ENCODE assay signal across 1 cellular context in genomic region chr12:95974358-95974757, GRCh38.
TF ChIP-seq lines count a peak whose summit lies in the region.

No MANE protein-coding gene starts in this region.

TF ChIP-seq in HepG2, 621 proteins besides CTCF, POLR2A, EP300 and RAD21 (continued from another document and continues in another):
- TF ChIP-seq MNT (IDR thresholded peaks at IDR 0.05) (no peak), ZSCAN29 (CRISPR knock-in tag; conservative IDR thresholded peaks at IDR 0.05) (no peak), ESRRA (CRISPR knock-in tag; IDR thresholded peaks at IDR 0.05; ENCODE audit: low read depth) (peak; percentile 77; the same call in 1 of the 2 replicates), ZNF563 (CRISPR knock-in tag; IDR thresholded peaks at IDR 0.05) (no peak), ZNF234 (CRISPR knock-in tag; conservative IDR thresholded peaks at IDR 0.05) (no peak), ZNF839 (CRISPR knock-in tag; IDR thresholded peaks at IDR 0.05; ENCODE audit: borderline replicate concordance) (no peak), ZNF205 (CRISPR knock-in tag; IDR thresholded peaks at IDR 0.05) (peak; percentile 81), ZNF432 (CRISPR knock-in tag; IDR thresholded peaks at IDR 0.05; ENCODE audit: borderline replicate concordance) (no peak), ZNF704 (CRISPR knock-in tag; IDR thresholded peaks at IDR 0.05; ENCODE audit: borderline replicate concordance) (no peak), ZNF354B (CRISPR knock-in tag; IDR thresholded peaks at IDR 0.05) (no peak), RBAK (CRISPR knock-in tag; IDR thresholded peaks at IDR 0.05) (no peak), ZNF780A (CRISPR knock-in tag; IDR thresholded peaks at IDR 0.05) (no peak), ATAD3A (CRISPR knock-in tag; IDR thresholded peaks at IDR 0.05) (no peak), ZMYM3 (CRISPR knock-in tag; IDR thresholded peaks at IDR 0.05) (no peak; the same call in 1 of the 2 replicates), EEA1 (CRISPR knock-in tag; IDR thresholded peaks at IDR 0.05; ENCODE audit: borderline replicate concordance) (no peak), ZNF414 (CRISPR knock-in tag; IDR thresholded peaks at IDR 0.05) (no peak), NFKBIZ (CRISPR knock-in tag; IDR thresholded peaks at IDR 0.05) (0 out of 2 replicates have a peak, but pooled peaks have one; percentile 46), PPARG (CRISPR knock-in tag; conservative IDR thresholded peaks at IDR 0.05) (peak; percentile 76), ZNF776 (CRISPR knock-in tag; IDR thresholded peaks at IDR 0.05) (no peak), RBFOX2 (IDR thresholded peaks at IDR 0.05; ENCODE audit: low read depth, low read length) (no peak), ZNF326 (CRISPR knock-in tag; IDR thresholded peaks at IDR 0.05; ENCODE audit: borderline replicate concordance) (no peak), BRF2 (CRISPR knock-in tag; IDR thresholded peaks at IDR 0.05) (no peak), MAFF (IDR thresholded peaks at IDR 0.05; ENCODE audit: low read depth, low read length) (no peak), ZNF143 (CRISPR knock-in tag; IDR thresholded peaks at IDR 0.05) (no peak), GABPB1 (CRISPR knock-in tag; IDR thresholded peaks at IDR 0.05) (no peak; the same call in 1 of the 2 replicates), MBNL3 (CRISPR knock-in tag; conservative IDR thresholded peaks at IDR 0.05) (no peak), FOSL2 (CRISPR knock-in tag; IDR thresholded peaks at IDR 0.05) (no peak), KIAA2018 (CRISPR knock-in tag; IDR thresholded peaks at IDR 0.05; ENCODE audit: borderline replicate concordance) (no peak), PITX1 (CRISPR knock-in tag; IDR thresholded peaks at IDR 0.05) (peak; percentile 91), PHB2 (IDR thresholded peaks at IDR 0.05; ENCODE audit: partially characterized antibody) (no peak), MED8 (CRISPR knock-in tag; IDR thresholded peaks at IDR 0.05; ENCODE audit: insufficient replicate concordance) (no peak), ZNF720 (CRISPR knock-in tag; IDR thresholded peaks at IDR 0.05) (no peak), ZNF740 (CRISPR knock-in tag; IDR thresholded peaks at IDR 0.05) (no peak), JARID2 (CRISPR knock-in tag; IDR thresholded peaks at IDR 0.05; ENCODE audit: insufficient replicate concordance) (no peak), PAXIP1 (CRISPR knock-in tag; conservative IDR thresholded peaks at IDR 0.05) (peak; percentile 99), NCOA2 (CRISPR knock-in tag; IDR thresholded peaks at IDR 0.05) (peak; percentile 97), TAF15 (IDR thresholded peaks at IDR 0.05; ENCODE audit: low read depth, low read length, poor library complexity, severe bottlenecking) (no peak), HDAC6 (IDR thresholded peaks at IDR 0.05; ENCODE audit: low read depth, low read length) (no peak), ZHX1 (CRISPR knock-in tag; IDR thresholded peaks at IDR 0.05; ENCODE audit: low read depth) (no peak), ZNF280B (CRISPR knock-in tag; IDR thresholded peaks at IDR 0.05; ENCODE audit: borderline replicate concordance) (no peak), TEAD3 (CRISPR knock-in tag; optimal IDR thresholded peaks at IDR 0.05; ENCODE audit: borderline replicate concordance) (peak; percentile 80), ZKSCAN5 (CRISPR knock-in tag; IDR thresholded peaks at IDR 0.05) (no peak), ZNF224 (CRISPR knock-in tag; IDR thresholded peaks at IDR 0.05) (no peak), MTF2 (CRISPR knock-in tag; IDR thresholded peaks at IDR 0.05; ENCODE audit: borderline replicate concordance) (no peak), ZNF10 (CRISPR knock-in tag; IDR thresholded peaks at IDR 0.05; ENCODE audit: borderline replicate concordance, low read depth) (no peak), ISL2 (CRISPR knock-in tag; IDR thresholded peaks at IDR 0.05) (peak; percentile 98)
